ENCODE assay signal across 8 cellular contexts in genomic region chr22:22959147-22959827, GRCh38.
A peak's percentile ranks its signal among the peaks of the same experiment; 100 is the strongest.
DNase-seq lines count a peak whose midpoint lies in the region; ATAC-seq, FAIRE-seq and TF ChIP-seq lines count a peak whose summit lies in the region.

No MANE protein-coding gene starts in this region.

- no peaks in the 10 kb centered on the region for H3K79me2 ChIP-seq in HepG2 (ENCODE audit: insufficient read depth, low read length)

- no peak overlapping the region for H2AFZ ChIP-seq in HepG2 (ENCODE audit: low read length)

- H3K4me3 ChIP-seq in HepG2 (replicated peaks in 1 of 3; ENCODE audit: insufficient read depth in 1 of 3, low read depth in 2 of 3, low read length in 3 of 3): no peak overlapping the region

- TF ChIP-seq EP300 in HepG2 (IDR thresholded peaks at IDR 0.05; ENCODE audit: low read depth in 2 of 2, low read length in 2 of 2) (no peak), HepG2 (CRISPR knock-in tag; IDR thresholded peaks at IDR 0.05; ENCODE audit: borderline replicate concordance) (no peak)

- peaks cover 0 to 10% of the 10 kb centered on the region in 2 experiments; a peak in 2 of 5 replicates for H3K27me3 ChIP-seq in HepG2 (ENCODE audit: control insufficient read depth in 1 of 2, insufficient read depth in 2 of 2, low read length in 2 of 2)

- BruUV-seq in HepG2 (replicated peaks; lab: Mats Ljungman, UMichigan): no TSS peak

- peak; percentile 96 for TF ChIP-seq CTCF in HepG2 (CRISPR knock-in tag; IDR thresholded peaks at IDR 0.05)

- intact Hi-C loops in HepG2 (cut with micrococcal nuclease; ENCODE audit: unreplicated experiment): loop anchor here (1.0 kb wide), 1 partner anchor 169 kb away; no protein-coding TSS in a partner anchor

- WGBS in HepG2 (ENCODE audit: low lambda C conversion rate): 17% methylated on average over 9 of the region's 9 CpGs

- no peak overlapping the region for H3K4me2 ChIP-seq in HepG2 (ENCODE audit: low read depth, low read length)

- no peak overlapping the region for H3K27ac ChIP-seq in HepG2 (ENCODE audit: extremely low read length, insufficient read depth, low read length)

- CTCF ChIA-PET in HepG2 (lab: Yijun Ruan, JAX; ENCODE audit: low intra/inter-chr PET ratio, low total read pairs): interaction anchor here (0.6 to 6.3 kb wide), 12 partner anchors 22 to 426 kb away, joined by 3 to 299 read pairs (median 4); partner anchors contain the start of gene GNAZ

- peak; percentile 42 for DNase-seq in activated CD4-positive, CD25-positive, alpha-beta regulatory T cell treated with anti-CD3 and anti-CD28 coated beads, Interleukin-2, amount 50 U/mL, for 16 hours (ENCODE audit: low read depth, low spot score)
- DNase-seq in activated CD4-positive, CD25-positive, alpha-beta regulatory T cell treated with anti-CD3 and anti-CD28 coated beads, Interleukin-2, amount 50 U/mL, for 72 hours: no peak
- peak; percentile 77 for DNase-seq in NCI-H2227 treated with DMSO at 0.1 percent for 48 hours (lab: John Stamatoyannopoulos, UW)
- DNase-seq in activated CD4-positive, alpha-beta T cell treated with anti-CD3 and anti-CD28 coated beads for 24 hours (ENCODE audit: low read depth in 2 of 2): peak; percentile 56 to 67
- peak; percentile 75 for DNase-seq in cerebellum (ENCODE audit: low spot score)
- DNase-seq in HepG2 (ENCODE audit: low spot score): peak; percentile 78
- peak; percentile 54 for DNase-seq in stimulated activated CD8-positive, alpha-beta memory T cell treated with anti-CD3 and anti-CD28 coated beads, Interleukin-12 subunit alpha, Interleukin-12 subunit beta, amount 100 ng/mL, for 24 hours (ENCODE audit: extremely low read depth)

- POLR2A ChIA-PET in HepG2 (lab: Yijun Ruan, JAX): interaction anchor here (1.1 to 1.8 kb wide), 6 partner anchors 77 to 169 kb away, joined by 3 to 8 read pairs (median 6); partner anchors contain the start of gene GNAZ

- H3K36me3 ChIP-seq in HepG2 (replicated peaks in 1 of 2; ENCODE audit: control insufficient read depth in 1 of 2, insufficient read depth in 2 of 2, low read length in 2 of 2): no peaks in the 10 kb centered on the region

- peaks cover 21% of the 10 kb centered on the region for H3K4me1 ChIP-seq in HepG2 (ENCODE audit: insufficient read depth, low read length)

- FAIRE-seq in HepG2 (lab: Jason Lieb, UNC): peak; percentile 96

- peaks cover 11% of the 10 kb centered on the region for H3K9me3 ChIP-seq in HepG2 (ENCODE audit: low read length)

- ATAC-seq in HepG2: peak; percentile 68
- no peak for ATAC-seq in HG02870 (IDR thresholded peaks at IDR 0.05; ENCODE audit: unreplicated experiment)

- in situ Hi-C loops in HepG2 (cut with HindIII; ENCODE audit: extremely low pct_ligation_motif_present, low pct_unique_long_range_greater_than_20kb): loop anchor here (5.0 to 25.0 kb wide), 4 partner anchors 102 to 428 kb away; no protein-coding TSS in a partner anchor

- H3K9ac ChIP-seq in HepG2 (ENCODE audit: insufficient read depth, low read depth, low read length): no peak overlapping the region

- no peaks in the 10 kb centered on the region for H4K20me1 ChIP-seq in HepG2 (ENCODE audit: insufficient read depth, low read length)

- TF ChIP-seq POLR2A in HepG2 (IDR thresholded peaks at IDR 0.05; ENCODE audit: insufficient read depth in 1 of 2, low read depth in 2 of 2, low read length in 2 of 2): no peak

- peak; percentile 98 for TF ChIP-seq RAD21 in HepG2 (CRISPR knock-in tag; IDR thresholded peaks at IDR 0.05)

TF ChIP-seq in HepG2, 621 proteins besides CTCF, POLR2A, EP300 and RAD21 (continues in another document):
- TF ChIP-seq CBX5 (CRISPR knock-in tag; IDR thresholded peaks at IDR 0.05; ENCODE audit: borderline replicate concordance) (no peak), SP1 (IDR thresholded peaks at IDR 0.05) (no peak), SP1 (CRISPR knock-in tag; IDR thresholded peaks at IDR 0.05) (no peak), ZFX (CRISPR knock-in tag; IDR thresholded peaks at IDR 0.05; ENCODE audit: low read depth) (no peak), ZNF713 (CRISPR knock-in tag; IDR thresholded peaks at IDR 0.05) (no peak), ZSCAN20 (CRISPR knock-in tag; IDR thresholded peaks at IDR 0.05; ENCODE audit: borderline replicate concordance) (no peak), RNF2 (conservative IDR thresholded peaks at IDR 0.05; ENCODE audit: low read depth) (no peak), ZBTB1 (CRISPR knock-in tag; IDR thresholded peaks at IDR 0.05; ENCODE audit: borderline replicate concordance) (no peak), ZNF253 (CRISPR knock-in tag; IDR thresholded peaks at IDR 0.05; ENCODE audit: borderline replicate concordance) (no peak), ZNF792 (CRISPR knock-in tag; IDR thresholded peaks at IDR 0.05) (no peak), PTBP1 (IDR thresholded peaks at IDR 0.05; ENCODE audit: low read depth, low read length, poor library complexity, severe bottlenecking) (no peak), JUNB (CRISPR knock-in tag; IDR thresholded peaks at IDR 0.05; ENCODE audit: borderline replicate concordance) (no peak), ZNF543 (CRISPR knock-in tag; IDR thresholded peaks at IDR 0.05) (no peak), ZMYM2 (CRISPR knock-in tag; IDR thresholded peaks at IDR 0.05) (no peak), SOX6 (IDR thresholded peaks at IDR 0.05) (no peak), SOX6 (CRISPR knock-in tag; IDR thresholded peaks at IDR 0.05) (no peak)
- TF ChIP-seq, protein P1, sequence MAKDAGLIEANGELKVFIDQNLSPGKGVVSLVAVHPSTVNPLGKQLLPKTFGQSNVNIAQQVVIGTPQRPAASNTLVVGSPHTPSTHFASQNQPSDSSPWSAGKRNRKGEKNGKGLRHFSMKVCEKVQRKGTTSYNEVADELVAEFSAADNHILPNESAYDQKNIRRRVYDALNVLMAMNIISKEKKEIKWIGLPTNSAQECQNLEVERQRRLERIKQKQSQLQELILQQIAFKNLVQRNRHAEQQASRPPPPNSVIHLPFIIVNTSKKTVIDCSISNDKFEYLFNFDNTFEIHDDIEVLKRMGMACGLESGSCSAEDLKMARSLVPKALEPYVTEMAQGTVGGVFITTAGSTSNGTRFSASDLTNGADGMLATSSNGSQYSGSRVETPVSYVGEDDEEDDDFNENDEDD (CRISPR knock-in tag; IDR thresholded peaks at IDR 0.05; ENCODE audit: borderline replicate concordance): no peak
- TF ChIP-seq, protein P2, sequence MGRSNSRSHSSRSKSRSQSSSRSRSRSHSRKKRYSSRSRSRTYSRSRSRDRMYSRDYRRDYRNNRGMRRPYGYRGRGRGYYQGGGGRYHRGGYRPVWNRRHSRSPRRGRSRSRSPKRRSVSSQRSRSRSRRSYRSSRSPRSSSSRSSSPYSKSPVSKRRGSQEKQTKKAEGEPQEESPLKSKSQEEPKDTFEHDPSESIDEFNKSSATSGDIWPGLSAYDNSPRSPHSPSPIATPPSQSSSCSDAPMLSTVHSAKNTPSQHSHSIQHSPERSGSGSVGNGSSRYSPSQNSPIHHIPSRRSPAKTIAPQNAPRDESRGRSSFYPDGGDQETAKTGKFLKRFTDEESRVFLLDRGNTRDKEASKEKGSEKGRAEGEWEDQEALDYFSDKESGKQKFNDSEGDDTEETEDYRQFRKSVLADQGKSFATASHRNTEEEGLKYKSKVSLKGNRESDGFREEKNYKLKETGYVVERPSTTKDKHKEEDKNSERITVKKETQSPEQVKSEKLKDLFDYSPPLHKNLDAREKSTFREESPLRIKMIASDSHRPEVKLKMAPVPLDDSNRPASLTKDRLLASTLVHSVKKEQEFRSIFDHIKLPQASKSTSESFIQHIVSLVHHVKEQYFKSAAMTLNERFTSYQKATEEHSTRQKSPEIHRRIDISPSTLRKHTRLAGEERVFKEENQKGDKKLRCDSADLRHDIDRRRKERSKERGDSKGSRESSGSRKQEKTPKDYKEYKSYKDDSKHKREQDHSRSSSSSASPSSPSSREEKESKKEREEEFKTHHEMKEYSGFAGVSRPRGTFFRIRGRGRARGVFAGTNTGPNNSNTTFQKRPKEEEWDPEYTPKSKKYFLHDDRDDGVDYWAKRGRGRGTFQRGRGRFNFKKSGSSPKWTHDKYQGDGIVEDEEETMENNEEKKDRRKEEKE (IDR thresholded peaks at IDR 0.05): no peak
- TF ChIP-seq, protein P3, sequence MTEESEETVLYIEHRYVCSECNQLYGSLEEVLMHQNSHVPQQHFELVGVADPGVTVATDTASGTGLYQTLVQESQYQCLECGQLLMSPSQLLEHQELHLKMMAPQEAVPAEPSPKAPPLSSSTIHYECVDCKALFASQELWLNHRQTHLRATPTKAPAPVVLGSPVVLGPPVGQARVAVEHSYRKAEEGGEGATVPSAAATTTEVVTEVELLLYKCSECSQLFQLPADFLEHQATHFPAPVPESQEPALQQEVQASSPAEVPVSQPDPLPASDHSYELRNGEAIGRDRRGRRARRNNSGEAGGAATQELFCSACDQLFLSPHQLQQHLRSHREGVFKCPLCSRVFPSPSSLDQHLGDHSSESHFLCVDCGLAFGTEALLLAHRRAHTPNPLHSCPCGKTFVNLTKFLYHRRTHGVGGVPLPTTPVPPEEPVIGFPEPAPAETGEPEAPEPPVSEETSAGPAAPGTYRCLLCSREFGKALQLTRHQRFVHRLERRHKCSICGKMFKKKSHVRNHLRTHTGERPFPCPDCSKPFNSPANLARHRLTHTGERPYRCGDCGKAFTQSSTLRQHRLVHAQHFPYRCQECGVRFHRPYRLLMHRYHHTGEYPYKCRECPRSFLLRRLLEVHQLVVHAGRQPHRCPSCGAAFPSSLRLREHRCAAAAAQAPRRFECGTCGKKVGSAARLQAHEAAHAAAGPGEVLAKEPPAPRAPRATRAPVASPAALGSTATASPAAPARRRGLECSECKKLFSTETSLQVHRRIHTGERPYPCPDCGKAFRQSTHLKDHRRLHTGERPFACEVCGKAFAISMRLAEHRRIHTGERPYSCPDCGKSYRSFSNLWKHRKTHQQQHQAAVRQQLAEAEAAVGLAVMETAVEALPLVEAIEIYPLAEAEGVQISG (CRISPR knock-in tag; IDR thresholded peaks at IDR 0.05): no peak
- TF ChIP-seq, protein P4, sequence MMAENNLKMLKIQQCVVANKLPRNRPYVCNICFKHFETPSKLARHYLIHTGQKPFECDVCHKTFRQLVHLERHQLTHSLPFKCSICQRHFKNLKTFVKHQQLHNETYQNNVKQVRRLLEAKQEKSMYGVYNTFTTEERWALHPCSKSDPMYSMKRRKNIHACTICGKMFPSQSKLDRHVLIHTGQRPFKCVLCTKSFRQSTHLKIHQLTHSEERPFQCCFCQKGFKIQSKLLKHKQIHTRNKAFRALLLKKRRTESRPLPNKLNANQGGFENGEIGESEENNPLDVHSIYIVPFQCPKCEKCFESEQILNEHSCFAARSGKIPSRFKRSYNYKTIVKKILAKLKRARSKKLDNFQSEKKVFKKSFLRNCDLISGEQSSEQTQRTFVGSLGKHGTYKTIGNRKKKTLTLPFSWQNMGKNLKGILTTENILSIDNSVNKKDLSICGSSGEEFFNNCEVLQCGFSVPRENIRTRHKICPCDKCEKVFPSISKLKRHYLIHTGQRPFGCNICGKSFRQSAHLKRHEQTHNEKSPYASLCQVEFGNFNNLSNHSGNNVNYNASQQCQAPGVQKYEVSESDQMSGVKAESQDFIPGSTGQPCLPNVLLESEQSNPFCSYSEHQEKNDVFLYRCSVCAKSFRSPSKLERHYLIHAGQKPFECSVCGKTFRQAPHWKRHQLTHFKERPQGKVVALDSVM (CRISPR knock-in tag; IDR thresholded peaks at IDR 0.05): no peak
